In the genomic region with DNA sequence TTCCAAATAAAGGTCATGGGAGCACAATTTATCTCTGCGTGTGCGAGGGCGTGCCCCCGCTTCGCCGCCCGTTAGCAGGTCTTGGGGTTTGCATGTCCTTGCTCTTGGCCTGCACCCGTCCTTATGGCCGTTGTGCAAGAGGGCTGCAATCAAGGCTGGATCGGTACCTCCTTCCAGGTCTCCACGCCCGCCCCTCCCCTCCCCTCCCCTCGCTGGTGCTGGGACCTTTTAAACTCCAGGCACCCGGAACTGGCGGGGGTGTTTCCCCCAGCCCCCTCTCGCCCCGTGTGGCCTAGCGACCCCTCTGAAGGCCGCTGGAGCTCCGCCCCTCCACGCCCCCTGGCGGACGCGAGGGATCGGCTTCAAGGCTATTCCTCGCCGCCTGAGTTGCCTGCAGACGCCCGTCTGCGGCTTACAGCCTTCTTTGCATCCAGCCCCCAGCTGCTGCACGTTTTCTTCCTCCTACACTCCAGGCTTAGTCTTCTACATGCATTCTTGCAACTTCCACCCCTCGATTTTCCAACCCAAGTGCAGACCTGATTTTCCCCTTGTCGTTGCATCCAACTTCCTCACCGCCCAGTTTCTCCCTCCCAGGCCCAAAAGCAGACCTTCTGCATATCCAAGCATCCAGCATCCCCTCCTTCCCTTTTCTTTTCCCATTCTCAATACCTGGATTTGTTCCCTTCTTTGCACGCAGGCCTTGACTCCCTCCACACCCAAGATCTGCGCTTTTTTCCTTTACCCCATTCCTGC, we compare ENCODE assay signal across 1 cellular context.
TF ChIP-seq lines count a peak whose summit lies in the region.

No MANE protein-coding gene starts in this region.

TF ChIP-seq in HepG2, 621 proteins besides CTCF, POLR2A, EP300 and RAD21 (continued from another document and continues in another):
- TF ChIP-seq IKZF5 (CRISPR knock-in tag; IDR thresholded peaks at IDR 0.05) (peak; percentile 93), MTA1 (CRISPR knock-in tag; IDR thresholded peaks at IDR 0.05; ENCODE audit: borderline replicate concordance) (peak; percentile 100), ZNF496 (CRISPR knock-in tag; IDR thresholded peaks at IDR 0.05; ENCODE audit: insufficient replicate concordance) (no peak), ARID2 (CRISPR knock-in tag; IDR thresholded peaks at IDR 0.05; ENCODE audit: borderline replicate concordance) (0 out of 2 replicates have a peak, but pooled peaks have one; percentile 75), MNT (IDR thresholded peaks at IDR 0.05) (no peak), POGK (CRISPR knock-in tag; conservative IDR thresholded peaks at IDR 0.05) (peak; percentile 92), MXD1 (CRISPR knock-in tag; IDR thresholded peaks at IDR 0.05) (peak; percentile 79), ZNF30 (CRISPR knock-in tag; IDR thresholded peaks at IDR 0.05) (no peak; the same call in 1 of the 2 replicates), ZNF451 (CRISPR knock-in tag; IDR thresholded peaks at IDR 0.05) (peak; percentile 90), GATAD1 (CRISPR knock-in tag; IDR thresholded peaks at IDR 0.05) (peak; percentile 46; the same call in 1 of the 2 replicates), HOMEZ (CRISPR knock-in tag; IDR thresholded peaks at IDR 0.05; ENCODE audit: low read depth) (no peak), ADNP (CRISPR knock-in tag; IDR thresholded peaks at IDR 0.05) (no peak), MED13 (CRISPR knock-in tag; IDR thresholded peaks at IDR 0.05) (peak; percentile 95), HOXA5 (CRISPR knock-in tag; IDR thresholded peaks at IDR 0.05) (peak; percentile 95), SMARCE1 (IDR thresholded peaks at IDR 0.05; ENCODE audit: borderline replicate concordance) (no peak), ZNF296 (CRISPR knock-in tag; conservative IDR thresholded peaks at IDR 0.05) (no peak), SCMH1 (CRISPR knock-in tag; IDR thresholded peaks at IDR 0.05; ENCODE audit: borderline replicate concordance) (no peak), THAP11 (CRISPR knock-in tag; IDR thresholded peaks at IDR 0.05) (peak; percentile 81), PHF5A (CRISPR knock-in tag; IDR thresholded peaks at IDR 0.05; ENCODE audit: low read depth, unreplicated experiment) (peak; percentile 92), ZNF224 (CRISPR knock-in tag; IDR thresholded peaks at IDR 0.05) (peak; percentile 84; the same call in 1 of the 2 replicates), CBFB (CRISPR knock-in tag; IDR thresholded peaks at IDR 0.05) (peak; percentile 75; the same call in 1 of the 2 replicates), ZNF484 (CRISPR knock-in tag; IDR thresholded peaks at IDR 0.05; ENCODE audit: borderline replicate concordance, low read depth) (no peak), ZFP36L2 (CRISPR knock-in tag; IDR thresholded peaks at IDR 0.05) (no peak), NR2C2 (CRISPR knock-in tag; IDR thresholded peaks at IDR 0.05; ENCODE audit: borderline replicate concordance) (peak; percentile 90), ZNF567 (CRISPR knock-in tag; IDR thresholded peaks at IDR 0.05; ENCODE audit: borderline replicate concordance) (peak; percentile 81; the same call in 1 of the 2 replicates)
- TF ChIP-seq, protein P1, sequence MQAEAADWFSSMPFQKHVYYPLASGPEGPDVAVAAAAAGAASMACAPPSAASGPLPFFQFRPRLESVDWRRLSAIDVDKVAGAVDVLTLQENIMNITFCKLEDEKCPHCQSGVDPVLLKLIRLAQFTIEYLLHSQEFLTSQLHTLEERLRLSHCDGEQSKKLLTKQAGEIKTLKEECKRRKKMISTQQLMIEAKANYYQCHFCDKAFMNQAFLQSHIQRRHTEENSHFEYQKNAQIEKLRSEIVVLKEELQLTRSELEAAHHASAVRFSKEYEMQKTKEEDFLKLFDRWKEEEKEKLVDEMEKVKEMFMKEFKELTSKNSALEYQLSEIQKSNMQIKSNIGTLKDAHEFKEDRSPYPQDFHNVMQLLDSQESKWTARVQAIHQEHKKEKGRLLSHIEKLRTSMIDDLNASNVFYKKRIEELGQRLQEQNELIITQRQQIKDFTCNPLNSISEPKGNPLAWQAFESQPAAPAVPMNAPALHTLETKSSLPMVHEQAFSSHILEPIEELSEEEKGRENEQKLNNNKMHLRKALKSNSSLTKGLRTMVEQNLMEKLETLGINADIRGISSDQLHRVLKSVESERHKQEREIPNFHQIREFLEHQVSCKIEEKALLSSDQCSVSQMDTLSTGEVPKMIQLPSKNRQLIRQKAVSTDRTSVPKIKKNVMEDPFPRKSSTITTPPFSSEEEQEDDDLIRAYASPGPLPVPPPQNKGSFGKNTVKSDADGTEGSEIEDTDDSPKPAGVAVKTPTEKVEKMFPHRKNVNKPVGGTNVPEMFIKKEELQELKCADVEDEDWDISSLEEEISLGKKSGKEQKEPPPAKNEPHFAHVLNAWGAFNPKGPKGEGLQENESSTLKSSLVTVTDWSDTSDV (CRISPR knock-in tag; IDR thresholded peaks at IDR 0.05) = peak; percentile 18; the same call in 1 of the 2 replicates
- TF ChIP-seq, protein P2, sequence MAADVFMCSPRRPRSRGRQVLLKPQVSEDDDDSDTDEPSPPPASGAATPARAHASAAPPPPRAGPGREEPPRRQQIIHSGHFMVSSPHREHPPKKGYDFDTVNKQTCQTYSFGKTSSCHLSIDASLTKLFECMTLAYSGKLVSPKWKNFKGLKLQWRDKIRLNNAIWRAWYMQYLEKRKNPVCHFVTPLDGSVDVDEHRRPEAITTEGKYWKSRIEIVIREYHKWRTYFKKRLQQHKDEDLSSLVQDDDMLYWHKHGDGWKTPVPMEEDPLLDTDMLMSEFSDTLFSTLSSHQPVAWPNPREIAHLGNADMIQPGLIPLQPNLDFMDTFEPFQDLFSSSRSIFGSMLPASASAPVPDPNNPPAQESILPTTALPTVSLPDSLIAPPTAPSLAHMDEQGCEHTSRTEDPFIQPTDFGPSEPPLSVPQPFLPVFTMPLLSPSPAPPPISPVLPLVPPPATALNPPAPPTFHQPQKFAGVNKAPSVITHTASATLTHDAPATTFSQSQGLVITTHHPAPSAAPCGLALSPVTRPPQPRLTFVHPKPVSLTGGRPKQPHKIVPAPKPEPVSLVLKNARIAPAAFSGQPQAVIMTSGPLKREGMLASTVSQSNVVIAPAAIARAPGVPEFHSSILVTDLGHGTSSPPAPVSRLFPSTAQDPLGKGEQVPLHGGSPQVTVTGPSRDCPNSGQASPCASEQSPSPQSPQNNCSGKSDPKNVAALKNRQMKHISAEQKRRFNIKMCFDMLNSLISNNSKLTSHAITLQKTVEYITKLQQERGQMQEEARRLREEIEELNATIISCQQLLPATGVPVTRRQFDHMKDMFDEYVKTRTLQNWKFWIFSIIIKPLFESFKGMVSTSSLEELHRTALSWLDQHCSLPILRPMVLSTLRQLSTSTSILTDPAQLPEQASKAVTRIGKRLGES (CRISPR knock-in tag; IDR thresholded peaks at IDR 0.05; ENCODE audit: borderline replicate concordance) = 0 out of 2 replicates have a peak, but pooled peaks have one; percentile 68
- TF ChIP-seq, protein P3, sequence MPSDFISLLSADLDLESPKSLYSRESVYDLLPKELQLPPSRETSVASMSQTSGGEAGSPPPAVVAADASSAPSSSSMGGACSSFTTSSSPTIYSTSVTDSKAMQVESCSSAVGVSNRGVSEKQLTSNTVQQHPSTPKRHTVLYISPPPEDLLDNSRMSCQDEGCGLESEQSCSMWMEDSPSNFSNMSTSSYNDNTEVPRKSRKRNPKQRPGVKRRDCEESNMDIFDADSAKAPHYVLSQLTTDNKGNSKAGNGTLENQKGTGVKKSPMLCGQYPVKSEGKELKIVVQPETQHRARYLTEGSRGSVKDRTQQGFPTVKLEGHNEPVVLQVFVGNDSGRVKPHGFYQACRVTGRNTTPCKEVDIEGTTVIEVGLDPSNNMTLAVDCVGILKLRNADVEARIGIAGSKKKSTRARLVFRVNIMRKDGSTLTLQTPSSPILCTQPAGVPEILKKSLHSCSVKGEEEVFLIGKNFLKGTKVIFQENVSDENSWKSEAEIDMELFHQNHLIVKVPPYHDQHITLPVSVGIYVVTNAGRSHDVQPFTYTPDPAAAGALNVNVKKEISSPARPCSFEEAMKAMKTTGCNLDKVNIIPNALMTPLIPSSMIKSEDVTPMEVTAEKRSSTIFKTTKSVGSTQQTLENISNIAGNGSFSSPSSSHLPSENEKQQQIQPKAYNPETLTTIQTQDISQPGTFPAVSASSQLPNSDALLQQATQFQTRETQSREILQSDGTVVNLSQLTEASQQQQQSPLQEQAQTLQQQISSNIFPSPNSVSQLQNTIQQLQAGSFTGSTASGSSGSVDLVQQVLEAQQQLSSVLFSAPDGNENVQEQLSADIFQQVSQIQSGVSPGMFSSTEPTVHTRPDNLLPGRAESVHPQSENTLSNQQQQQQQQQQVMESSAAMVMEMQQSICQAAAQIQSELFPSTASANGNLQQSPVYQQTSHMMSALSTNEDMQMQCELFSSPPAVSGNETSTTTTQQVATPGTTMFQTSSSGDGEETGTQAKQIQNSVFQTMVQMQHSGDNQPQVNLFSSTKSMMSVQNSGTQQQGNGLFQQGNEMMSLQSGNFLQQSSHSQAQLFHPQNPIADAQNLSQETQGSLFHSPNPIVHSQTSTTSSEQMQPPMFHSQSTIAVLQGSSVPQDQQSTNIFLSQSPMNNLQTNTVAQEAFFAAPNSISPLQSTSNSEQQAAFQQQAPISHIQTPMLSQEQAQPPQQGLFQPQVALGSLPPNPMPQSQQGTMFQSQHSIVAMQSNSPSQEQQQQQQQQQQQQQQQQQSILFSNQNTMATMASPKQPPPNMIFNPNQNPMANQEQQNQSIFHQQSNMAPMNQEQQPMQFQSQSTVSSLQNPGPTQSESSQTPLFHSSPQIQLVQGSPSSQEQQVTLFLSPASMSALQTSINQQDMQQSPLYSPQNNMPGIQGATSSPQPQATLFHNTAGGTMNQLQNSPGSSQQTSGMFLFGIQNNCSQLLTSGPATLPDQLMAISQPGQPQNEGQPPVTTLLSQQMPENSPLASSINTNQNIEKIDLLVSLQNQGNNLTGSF (CRISPR knock-in tag; IDR thresholded peaks at IDR 0.05) = no peak
- TF ChIP-seq, protein P4, sequence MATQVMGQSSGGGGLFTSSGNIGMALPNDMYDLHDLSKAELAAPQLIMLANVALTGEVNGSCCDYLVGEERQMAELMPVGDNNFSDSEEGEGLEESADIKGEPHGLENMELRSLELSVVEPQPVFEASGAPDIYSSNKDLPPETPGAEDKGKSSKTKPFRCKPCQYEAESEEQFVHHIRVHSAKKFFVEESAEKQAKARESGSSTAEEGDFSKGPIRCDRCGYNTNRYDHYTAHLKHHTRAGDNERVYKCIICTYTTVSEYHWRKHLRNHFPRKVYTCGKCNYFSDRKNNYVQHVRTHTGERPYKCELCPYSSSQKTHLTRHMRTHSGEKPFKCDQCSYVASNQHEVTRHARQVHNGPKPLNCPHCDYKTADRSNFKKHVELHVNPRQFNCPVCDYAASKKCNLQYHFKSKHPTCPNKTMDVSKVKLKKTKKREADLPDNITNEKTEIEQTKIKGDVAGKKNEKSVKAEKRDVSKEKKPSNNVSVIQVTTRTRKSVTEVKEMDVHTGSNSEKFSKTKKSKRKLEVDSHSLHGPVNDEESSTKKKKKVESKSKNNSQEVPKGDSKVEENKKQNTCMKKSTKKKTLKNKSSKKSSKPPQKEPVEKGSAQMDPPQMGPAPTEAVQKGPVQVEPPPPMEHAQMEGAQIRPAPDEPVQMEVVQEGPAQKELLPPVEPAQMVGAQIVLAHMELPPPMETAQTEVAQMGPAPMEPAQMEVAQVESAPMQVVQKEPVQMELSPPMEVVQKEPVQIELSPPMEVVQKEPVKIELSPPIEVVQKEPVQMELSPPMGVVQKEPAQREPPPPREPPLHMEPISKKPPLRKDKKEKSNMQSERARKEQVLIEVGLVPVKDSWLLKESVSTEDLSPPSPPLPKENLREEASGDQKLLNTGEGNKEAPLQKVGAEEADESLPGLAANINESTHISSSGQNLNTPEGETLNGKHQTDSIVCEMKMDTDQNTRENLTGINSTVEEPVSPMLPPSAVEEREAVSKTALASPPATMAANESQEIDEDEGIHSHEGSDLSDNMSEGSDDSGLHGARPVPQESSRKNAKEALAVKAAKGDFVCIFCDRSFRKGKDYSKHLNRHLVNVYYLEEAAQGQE (IDR thresholded peaks at IDR 0.05; ENCODE audit: borderline replicate concordance in 1 of 2, low read depth in 1 of 2, low read length in 2 of 2) = no peak
